ENCODE assay signal across 33 cellular contexts in genomic region chr5:164324239-164324638, GRCh38.
"Had no signal": no experiment of that assay in that cellular context is flagged by ENCODE, and none has a peak within 500 bp of the region (broad histone marks: within the 10 kb centered on the region; RNA-seq: fewer than 3 reads in every experiment).

No MANE protein-coding gene starts in this region.

- H3K9ac ChIP-seq: KMS-11 had no signal

- H3K4me2 ChIP-seq: KMS-11 had no signal

- H3K4me3 ChIP-seq: MG63 had no signal

- H3K27ac ChIP-seq: KMS-11 had no signal

- DNase-seq: Karpas-422, Kasumi-1, KG1, MG63, MM.1S, MV-4-11, NCI-H1092, NCI-H1092 treated with DMSO at 0.1 percent for 48 hours, NCI-H1105, NCI-H1105 treated with DMSO at 0.1 percent for 48 hours, NCI-H1417, NCI-H1417 treated with DMSO at 0.1 percent for 48 hours, NCI-H1436, NCI-H1436 treated with DMSO at 0.1 percent for 48 hours, NCI-H146, NCI-H1694, NCI-H1694 treated with DMSO at 0.1 percent for 48 hours, NCI-H187, NCI-H187 treated with DMSO at 0.1 percent for 48 hours, NCI-H1930, NCI-H2029, NCI-H2029 treated with DMSO at 0.1 percent for 48 hours, NCI-H2081, NCI-H2081 treated with DMSO at 0.1 percent for 48 hours, NCI-H2107, NCI-H2171, NCI-H2171 treated with DMSO at 0.1 percent for 48 hours, NCI-H2227 treated with DMSO at 0.1 percent for 48 hours, NCI-H226, NCI-H345, NCI-H446, NCI-H446 treated with DMSO at 0.1 percent for 48 hours had no signal

- H3K27me3 ChIP-seq: MG63 had no signal
